In the genomic region with DNA sequence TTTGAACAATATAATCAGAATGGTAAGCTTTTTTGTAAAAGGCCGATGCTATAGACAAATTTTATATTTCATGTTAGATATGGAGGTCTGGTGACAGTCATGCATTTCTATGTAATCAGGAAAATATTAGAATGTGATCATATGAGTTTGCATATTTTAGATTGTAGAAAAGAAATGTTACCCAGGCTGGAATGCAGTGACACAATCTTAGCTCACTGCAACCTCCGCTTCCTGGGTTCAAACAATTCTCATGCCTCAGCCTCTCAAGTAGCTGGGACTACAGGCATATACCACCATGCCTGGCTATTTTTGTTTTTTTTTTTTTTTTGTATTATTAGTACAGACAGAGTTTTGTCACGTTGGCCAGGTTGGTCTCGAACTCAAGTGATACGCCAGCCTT, we compare ENCODE assay signal across 22 cellular contexts.
DNase-seq lines count a peak whose midpoint lies in the region; TF ChIP-seq lines count a peak whose summit lies in the region.
"Had no signal": no experiment of that assay in that cellular context is flagged by ENCODE, and none has a peak within 500 bp of the region (broad histone marks: within the 10 kb centered on the region; RNA-seq: fewer than 3 reads in every experiment).

No MANE protein-coding gene starts in this region.

- H3K27ac ChIP-seq in BLaER1 (no peak overlapping the region), brain microvascular endothelial cell (peak overlapping the region; percentile 57)

- H3K4me1 ChIP-seq in BLaER1: peaks cover 28% of the 10 kb centered on the region

- peaks cover 5% of the 10 kb centered on the region; the same call in 1 of the 2 replicates for H3K36me3 ChIP-seq in BLaER1
- no peaks in the 10 kb centered on the region for H3K36me3 ChIP-seq in brain microvascular endothelial cell (replicated peaks)

- peaks cover 76% of the 10 kb centered on the region for H3K9me3 ChIP-seq in BLaER1

- H3K9ac ChIP-seq in BLaER1: no peak overlapping the region

- DNase-seq in ELR (ENCODE audit: low read depth): peak; percentile 19
- DNase-seq in HT1080 (ENCODE audit: low read depth): peak; percentile 36
- peak; percentile 68 for DNase-seq in brain microvascular endothelial cell
- DNase-seq in activated CD4-positive, alpha-beta T cell treated with anti-CD3 and anti-CD28 coated beads for 4 hours: no peak
- no peak for DNase-seq in NCI-H1930 (lab: John Stamatoyannopoulos, UW)
- no peak for DNase-seq in NCI-H2171 treated with DMSO at 0.1 percent for 48 hours (lab: John Stamatoyannopoulos, UW)
- no peak for DNase-seq in NCI-H1436 (lab: John Stamatoyannopoulos, UW)
- DNase-seq: 8988T; AML-193; C1 segment of cervical spinal cord; CD4-positive, alpha-beta memory T cell; CD4-positive, CD25-positive, alpha-beta regulatory T cell; CD8-positive, alpha-beta memory T cell; COR-L47; DMS 273 treated with DMSO at 0.1 percent for 48 hours; DMS153; DMS53; DMS79; DND-41; GDM1 had no signal

- H3K4me3 ChIP-seq in BLaER1 (0 out of 2 replicates have a peak overlapping the region, but pooled peaks have one; percentile 14), brain microvascular endothelial cell (ENCODE audit: low read depth, low read length) (no peak overlapping the region)
- H3K4me3 ChIP-seq: GM12878 had no signal

- peaks cover 32% of the 10 kb centered on the region for H3K27me3 ChIP-seq in BLaER1
- no peaks in the 10 kb centered on the region for H3K27me3 ChIP-seq in brain microvascular endothelial cell (replicated peaks)

- TF ChIP-seq CTCF in brain microvascular endothelial cell (IDR thresholded peaks at IDR 0.05; ENCODE audit: low read depth, low read length, missing control alignments): no peak

- no peak overlapping the region for H3K4me2 ChIP-seq in BLaER1

- no peaks in the 10 kb centered on the region for H4K20me1 ChIP-seq in BLaER1

- in situ Hi-C loops in brain microvascular endothelial cell (cut with HindIII; ENCODE audit: low pct_ligation_motif_present, low sequenced_read_pairs): no loop called here

Comparison
In these comparisons a context has a peak if more than half of its experiments do, and no peak if none do; other contexts are left out.
1. DNase-seq: peak in ELR (single experiment), HT1080 (single experiment) and brain microvascular endothelial cell (single experiment); none in activated CD4-positive, alpha-beta T cell treated with anti-CD3 and anti-CD28 coated beads for 4 hours (0 of 2), NCI-H1930 (0 of 2), NCI-H2171 treated with DMSO at 0.1 percent for 48 hours (single experiment) and NCI-H1436 (single experiment).